8 cellular contexts compared by ENCODE assay signal in genomic region chr20:63520594-63520938, GRCh38. TPM values are rescaled to one million over a fixed set of nuclear protein-coding genes. Genes with fewer than 3 reads are reported as not detected.
DNase-seq lines count a peak whose midpoint lies in the region; FAIRE-seq and TF ChIP-seq lines count a peak whose summit lies in the region.

A gene with protein sequence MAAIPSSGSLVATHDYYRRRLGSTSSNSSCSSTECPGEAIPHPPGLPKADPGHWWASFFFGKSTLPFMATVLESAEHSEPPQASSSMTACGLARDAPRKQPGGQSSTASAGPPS (plus strand): TSS chr20:63520765. CDS start chr20:63521309, 544 bp downstream.

- DNase-seq in GM10248 (ENCODE audit: extremely low spot score) (peak; percentile 99), H54 (ENCODE audit: insufficient read length, low spot score) (peak; percentile 85), MG63 (peak; percentile 73), T-helper 9 cell (peak; percentile 84), astrocyte of the cerebellum (ENCODE audit: low read depth) (peak; percentile 31), hippocampal formation (lab: John Stamatoyannopoulos, UW) (peak; percentile 59 to 78), retina (peak; percentile 88), vagina (ENCODE audit: extremely low spot score in 2 of 2) (no peak)

- TF ChIP-seq CTCF in GM10248 (IDR thresholded peaks at IDR 0.05; ENCODE audit: control extremely low read depth, extremely low read depth, low read depth, missing control alignments) (peak; percentile 2), astrocyte of the cerebellum (IDR thresholded peaks at IDR 0.05; ENCODE audit: low read depth, low read length, missing control alignments) (no peak), vagina (IDR thresholded peaks at IDR 0.05) (no peak)

- H3K4me1 ChIP-seq in vagina, result peaks cover 35% of the 10 kb centered on the region

- H3K4me3 ChIP-seq in MG63 (peak within 1 kb of the TSS; percentile 95), astrocyte of the cerebellum (ENCODE audit: low read depth, low read length) (peak within 1 kb of the TSS; percentile 83), vagina (peak within 1 kb of the TSS; percentile 58 to 94)

- POLR2A ChIA-PET in GM10248 (lab: Yijun Ruan, JAX), result interaction anchor here (0.5 to 1.2 kb wide), 11 partner anchors 11 to 564 kb away, joined by 3 to 8 read pairs (median 3); partner anchors contain the start of gene PTK6

- no peak for FAIRE-seq in H54 (lab: Jason Lieb, UNC)

- H3K27ac ChIP-seq in vagina, result peak within 1 kb of the TSS; percentile 97

- intact Hi-C loops in vagina (cut with DNase I), result no loop called here

- CTCF ChIA-PET in GM10248 (lab: Yijun Ruan, JAX), result interaction anchor here (1.0 to 6.0 kb wide), 5 partner anchors 9 to 297 kb away, joined by 3 to 35 read pairs (median 3); partner anchors contain the start of gene PTK6

- in situ Hi-C loops in astrocyte of the cerebellum (cut with HindIII; ENCODE audit: low sequenced_read_pairs), result no loop called here

- H3K27me3 ChIP-seq in MG63 (peaks cover 3% of the 10 kb centered on the region), vagina (no peaks in the 10 kb centered on the region)

- H3K9me3 ChIP-seq in MG63, result no peaks in the 10 kb centered on the region
- H3K9me3 ChIP-seq in vagina, result no peaks in the 10 kb centered on the region

- H3K36me3 ChIP-seq in MG63 (peaks cover 25% of the 10 kb centered on the region), vagina (no peaks in the 10 kb centered on the region)

- TF ChIP-seq POLR2A in H54 (IDR thresholded peaks at IDR 0.05; ENCODE audit: low read depth, low read length) (peak; percentile 96), vagina (IDR thresholded peaks at IDR 0.05) (peak in 1 of 2 donors; percentile 93)

RNA-seq across cellular contexts. Expression of the gene that starts here (rescaled TPM):
- total RNA-seq in MG63 (2014; rRNA removed; shearing (Covaris generic); ENCODE audit: low replicate concordance), result 21.4 and 40.1 TPM in 2 replicates
- total RNA-seq in vagina, result 198 TPM

Comparison
In these comparisons a context has a peak if more than half of its experiments do, and no peak if none do; other contexts are left out.
1. DNase-seq: peak in GM10248 (single experiment), H54 (single experiment), MG63 (single experiment), T-helper 9 cell (single experiment), astrocyte of the cerebellum (single experiment), hippocampal formation (2 of 2) and retina (single experiment); none in vagina (0 of 2).
2. Peak in every context shown above with its lines, with median percentiles within 50 percentile points of each other: H3K4me3 ChIP-seq.